ENCODE assay signal across 12 cellular contexts in genomic region chr19:33394723-33395560, GRCh38. TPM values are rescaled to one million over a fixed set of nuclear protein-coding genes. Genes with fewer than 3 reads are reported as not detected.
A peak's percentile ranks its signal among the peaks of the same experiment; 100 is the strongest.
DNase-seq lines count a peak whose midpoint lies in the region; ATAC-seq, FAIRE-seq and TF ChIP-seq lines count a peak whose summit lies in the region.
"Had no signal": no experiment of that assay in that cellular context is flagged by ENCODE, and none has a peak within 500 bp of the region (broad histone marks: within the 10 kb centered on the region; RNA-seq: fewer than 3 reads in every experiment).

No MANE protein-coding gene starts in this region.

- peak overlapping the region; percentile 30 for H3K9ac ChIP-seq in adipocyte (ENCODE audit: low read length)

- peak; percentile 13 for DNase-seq in GM12892 (ENCODE audit: insufficient read length)
- no peak for DNase-seq in adipocyte (ENCODE audit: low read depth)
- DNase-seq in left colon: no peak
- DNase-seq in stimulated activated naive CD4-positive, alpha-beta T cell treated with Interleukin-2 at 50 U/mL for 16 hours (lab: John Stamatoyannopoulos, UW): no peak
- DNase-seq: NCI-H187 treated with DMSO at 0.1 percent for 48 hours, NCI-H69, T-helper 9 cell had no signal

- FAIRE-seq in GM12892 (lab: Jason Lieb, UNC): no peak

- no peaks in the 10 kb centered on the region for H3K27me3 ChIP-seq in adipocyte (replicated peaks; ENCODE audit: control insufficient read depth, insufficient read depth, low read length)

- H3K4me3 ChIP-seq in adipocyte (ENCODE audit: low read length): no peak overlapping the region
- no peak overlapping the region for H3K4me3 ChIP-seq in skin epidermis

- intact Hi-C loops in left colon (cut with DNase I, micrococcal nuclease): no loop called here

- H3K27ac ChIP-seq in skin epidermis: peak overlapping the region in 13 of 21 experiments; percentile 2 to 80 (median 20)
- H3K27ac ChIP-seq: C4-2B had no signal

- ATAC-seq in left colon (peak; percentile 51), HG03108 (IDR thresholded peaks at IDR 0.05; ENCODE audit: unreplicated experiment) (no peak), HG03139 (IDR thresholded peaks at IDR 0.05; ENCODE audit: unreplicated experiment) (no peak), HG02678 (IDR thresholded peaks at IDR 0.05; ENCODE audit: unreplicated experiment) (no peak)

- TF ChIP-seq POLR2A in GM12892 (IDR thresholded peaks at IDR 0.05; ENCODE audit: low read depth, low read length): no peak

- H3K9me3 ChIP-seq in adipocyte (ENCODE audit: control insufficient read depth, low read length): no peaks in the 10 kb centered on the region

- H3K4me1 ChIP-seq in adipocyte (ENCODE audit: control insufficient read depth, insufficient read depth, low read length): peaks cover 65% of the 10 kb centered on the region

- no peaks in the 10 kb centered on the region for H3K36me3 ChIP-seq in adipocyte (ENCODE audit: control insufficient read depth, insufficient read depth, low read length, severe bottlenecking)

RNA-seq across cellular contexts. Expression of gene CEBPG, which starts 21.4 kb away (rescaled TPM):
- polyA plus RNA-seq in GM12892 (2012; ENCODE audit: missing spikeins): 11.4 TPM
- 10 to 100 TPM; 70.1 to 73.2 TPM for total RNA-seq in left colon
